Comparison of ENCODE assay signal across 8 cellular contexts in genomic region chr7:100483101-100483727, GRCh38. TPM values are rescaled to one million over a fixed set of nuclear protein-coding genes. Genes with fewer than 3 reads are reported as not detected.
DNase-seq lines count a peak whose midpoint lies in the region; ATAC-seq and TF ChIP-seq lines count a peak whose summit lies in the region.

No MANE protein-coding gene starts in this region.

- DNase-seq in AG09309 (ENCODE audit: low read depth) (no peak), SJCRH30 (peak; percentile 59 to 77), head of caudate nucleus (peak in 41 of 42 donors; percentile 32 to 89 (median 79)), ovary (peak; percentile 64 to 88 (median 81))
- DNase-seq in activated naive CD4-positive, alpha-beta T cell treated with anti-CD3 and anti-CD28 coated beads, Interleukin-2, amount 50 U/mL, for 16 hours: peak; percentile 84

- peak; percentile 52 for ATAC-seq in GM18861 (IDR thresholded peaks at IDR 0.05; ENCODE audit: unreplicated experiment)
- ATAC-seq in HG03520 (IDR thresholded peaks at IDR 0.05; ENCODE audit: unreplicated experiment): peak; percentile 45

- H3K27ac ChIP-seq in SJCRH30 (no peak overlapping the region), ovary (peak overlapping the region; percentile 55 to 59), thymus (ENCODE audit: low read depth) (no peak overlapping the region)

- H3K4me3 ChIP-seq in AG09309 (ENCODE audit: control insufficient read depth, low read depth, low read length) (peak overlapping the region; percentile 57), SJCRH30 (peak overlapping the region; percentile 53), ovary (peak overlapping the region; percentile 46), thymus (ENCODE audit: low read length) (peak overlapping the region; percentile 71)

- no peak for TF ChIP-seq EP300 in ovary (IDR thresholded peaks at IDR 0.05)

- WGBS in ovary, 3 donors: 0 to 1% (median 1%) methylated on average over 48 to 79 of the region's 79 CpGs
- 1% methylated on average over 79 of the region's 79 CpGs for WGBS in thymus

- H3K9me3 ChIP-seq in SJCRH30 (replicated peaks) (no peaks in the 10 kb centered on the region), ovary (no peaks in the 10 kb centered on the region), thymus (ENCODE audit: control insufficient read depth) (no peaks in the 10 kb centered on the region)

- intact Hi-C loops in head of caudate nucleus (cut with DNase I) (loop anchor here (2.0 to 5.0 kb wide), 2 partner anchors 14 to 84 kb away; no protein-coding TSS in a partner anchor), ovary (cut with DNase I) (loop anchor here in 2 of 4 donors (5.0 kb wide), 2 partner anchors 64 to 199 kb away; no protein-coding TSS in a partner anchor)

- H3K36me3 ChIP-seq in SJCRH30 (no peaks in the 10 kb centered on the region), ovary (no peaks in the 10 kb centered on the region), thymus (ENCODE audit: control insufficient read depth, insufficient read depth) (no peaks in the 10 kb centered on the region)

- H3K27me3 ChIP-seq in SJCRH30 (peaks cover 4% of the 10 kb centered on the region; the same call in 1 of the 2 replicates), ovary (no peaks in the 10 kb centered on the region), thymus (ENCODE audit: control insufficient read depth, insufficient read depth) (no peaks in the 10 kb centered on the region)

- peak; percentile 53 for TF ChIP-seq CTCF in AG09309 (IDR thresholded peaks at IDR 0.05; ENCODE audit: control insufficient read depth, insufficient read depth, low read depth, low read length, missing control alignments)
- TF ChIP-seq CTCF in ovary (IDR thresholded peaks at IDR 0.05): peak; percentile 82 to 99 (median 99)

- no peak for TF ChIP-seq POLR2A in ovary (IDR thresholded peaks at IDR 0.05)

- H3K4me1 ChIP-seq in SJCRH30 (peaks cover 3% of the 10 kb centered on the region; the same call in 1 of the 2 replicates), ovary (ENCODE audit: insufficient read depth) (peaks cover 6% of the 10 kb centered on the region), thymus (ENCODE audit: control insufficient read depth, insufficient read depth, low read length) (peaks cover 10% of the 10 kb centered on the region)

RNA-seq across cellular contexts. Expression of gene NYAP1, which starts 0.5 kb away (rescaled TPM):
- 0.49 and 0.56 TPM in 2 replicates for total RNA-seq in SJCRH30 (2014; rRNA removed; shearing (Covaris generic))
- total RNA-seq in ovary: 10 to 100 TPM in 1 of 7 donors, 1 to 10 TPM in 6; 3.8 to 10.1 (median 8.5) TPM
- polyA plus RNA-seq in ovary: 1 to 10 TPM in 1 of 2 donors, under 1 TPM in 1; 0.28 to 4.8 TPM
- 0.66 TPM for polyA plus RNA-seq in thymus

RNA-seq across cellular contexts. Expression of gene TSC22D4, which starts 4.2 kb away (rescaled TPM):
- total RNA-seq in SJCRH30 (2014; rRNA removed; shearing (Covaris generic)): 13.7 and 14.7 TPM in 2 replicates
- 10 to 100 TPM; 19.8 to 57.3 (median 47.5) TPM for total RNA-seq in ovary
- polyA plus RNA-seq in ovary (10 to 100 TPM in 1 of 2 donors, 1 to 10 TPM in 1; 6.5 to 40.4 TPM), thymus (67.7 TPM)

RNA-seq across cellular contexts. Expression of gene SPACDR, which starts 19.2 kb away (rescaled TPM):
- total RNA-seq in SJCRH30 (2014; rRNA removed; shearing (Covaris generic)): not detected in 2 replicates
- total RNA-seq in ovary: 1 to 10 TPM in 2 of 7 donors, under 1 TPM in 4, not detected in 1; 0.45 to 3.0 (median 0.87) TPM
- polyA plus RNA-seq in ovary: under 1 TPM; 0.25 to 0.71 TPM
- polyA plus RNA-seq in thymus: 2.4 TPM

RNA-seq across cellular contexts. Expression of gene PPP1R35, which starts 46.9 kb away (rescaled TPM):
- 11.2 and 11.7 TPM in 2 replicates for total RNA-seq in SJCRH30 (2014; rRNA removed; shearing (Covaris generic))
- total RNA-seq in ovary: 10 to 100 TPM; 31.8 to 48.5 (median 39.1) TPM
- polyA plus RNA-seq in ovary: 10 to 100 TPM in 1 of 2 donors, 1 to 10 TPM in 1; 2.7 to 39.8 TPM
- polyA plus RNA-seq in thymus: 107 TPM

RNA-seq across cellular contexts. Expression of gene MEPCE, which starts 53.6 kb away (rescaled TPM):
- 48.2 and 50.6 TPM in 2 replicates for total RNA-seq in SJCRH30 (2014; rRNA removed; shearing (Covaris generic))
- 10 to 100 TPM; 29.4 to 60.6 (median 44.7) TPM for total RNA-seq in ovary
- polyA plus RNA-seq in ovary: 10 to 100 TPM; 30.0 to 48.9 TPM
- polyA plus RNA-seq in thymus: 37.4 TPM

Comparison
In these comparisons a context has a peak if more than half of its experiments do, and no peak if none do; other contexts are left out.
1. H3K27ac ChIP-seq: peak in ovary (2 of 2); none in SJCRH30 (single experiment) and thymus (single experiment).
2. Peak in every context shown above with its lines, with median percentiles within 50 percentile points of each other: H3K4me3 ChIP-seq.